In genomic region chr20:47989957-47990356, GRCh38 we compare ENCODE assay signal across 13 cellular contexts.
DNase-seq lines count a peak whose midpoint lies in the region; ATAC-seq and TF ChIP-seq lines count a peak whose summit lies in the region.
"Had no signal": no experiment of that assay in that cellular context is flagged by ENCODE, and none has a peak within 500 bp of the region (broad histone marks: within the 10 kb centered on the region; RNA-seq: fewer than 3 reads in every experiment).

No MANE protein-coding gene starts in this region.

- no peaks in the 10 kb centered on the region for H3K27me3 ChIP-seq in prostate gland (replicated peaks; ENCODE audit: insufficient read depth)

- peak overlapping the region; percentile 7 to 72 for H3K27ac Mint-ChIP-seq in effector memory CD8-positive, alpha-beta T cell
- H3K27ac Mint-ChIP-seq: activated naive CD4-positive, alpha-beta T cell treated with anti-CD3 and anti-CD28 coated beads for 36 hours; endodermal cell; natural killer cell treated with Interleukin-12 subunit alpha and Interleukin-12 subunit beta and Interleukin-15 and Interleukin-18, amount 100 ng/mL, for 72 hours had no signal

- no peak for DNase-seq in HEK293T (ENCODE audit: extremely low spot score)
- DNase-seq in NCI-H526 treated with DMSO at 0.1 percent for 48 hours (lab: John Stamatoyannopoulos, UW) = peak; percentile 10
- DNase-seq in effector memory CD8-positive, alpha-beta T cell = no peak
- DNase-seq in prostate gland (ENCODE audit: low spot score) = peak; percentile 7
- DNase-seq in T-helper 2 cell = no peak
- DNase-seq in ureter (ENCODE audit: low spot score) = no peak
- DNase-seq: activated naive CD4-positive, alpha-beta T cell treated with anti-CD3 and anti-CD28 coated beads for 36 hours; endodermal cell; SHP77 had no signal

- ATAC-seq in effector memory CD8-positive, alpha-beta T cell (replicated peaks) = no peak
- ATAC-seq in HG03095 (IDR thresholded peaks at IDR 0.05; ENCODE audit: unreplicated experiment) = no peak

- no peak for TF ChIP-seq POLR2A in prostate gland (IDR thresholded peaks at IDR 0.05)

- intact Hi-C loops in prostate gland (cut with DNase I) = no loop called here

- H3K9me3 ChIP-seq in prostate gland = no peaks in the 10 kb centered on the region

- no peak overlapping the region for H3K27ac ChIP-seq in prostate gland
- H3K27ac ChIP-seq: skin epidermis had no signal

- no peak overlapping the region for H3K4me3 ChIP-seq in prostate gland
- H3K4me3 ChIP-seq: HAP-1, skin epidermis had no signal

- H3K4me1 Mint-ChIP-seq in effector memory CD8-positive, alpha-beta T cell (ENCODE audit: low read depth in 2 of 2) = no peaks in the 10 kb centered on the region

- no peaks in the 10 kb centered on the region for H3K9me3 Mint-ChIP-seq in effector memory CD8-positive, alpha-beta T cell
- H3K9me3 Mint-ChIP-seq: natural killer cell treated with Interleukin-12 subunit alpha and Interleukin-12 subunit beta and Interleukin-15 and Interleukin-18, amount 100 ng/mL, for 72 hours had no signal

- H3K36me3 Mint-ChIP-seq in effector memory CD8-positive, alpha-beta T cell (ENCODE audit: insufficient read depth) = peaks cover 2% of the 10 kb centered on the region
- H3K36me3 Mint-ChIP-seq: natural killer cell treated with Interleukin-12 subunit alpha and Interleukin-12 subunit beta and Interleukin-15 and Interleukin-18, amount 100 ng/mL, for 72 hours had no signal

- CTCF ChIA-PET in HEK293T (lab: Yijun Ruan, JAX) = no interaction called here

- H3K36me3 ChIP-seq in prostate gland = no peaks in the 10 kb centered on the region
- H3K36me3 ChIP-seq: HAP-1 had no signal

- peaks cover 8% of the 10 kb centered on the region for H3K4me1 ChIP-seq in prostate gland (replicated peaks)
- H3K4me1 ChIP-seq: HAP-1 had no signal

- POLR2A ChIA-PET in HEK293T (lab: Yijun Ruan, JAX) = no interaction called here

- H3K27me3 Mint-ChIP-seq in effector memory CD8-positive, alpha-beta T cell = peaks cover 8 to 44% of the 10 kb centered on the region in 2 donors

- WGBS in prostate gland = 23% methylated on average over 4 of the region's 4 CpGs

- no peak for TF ChIP-seq CTCF in prostate gland (IDR thresholded peaks at IDR 0.05)

- H3K4me3 Mint-ChIP-seq in effector memory CD8-positive, alpha-beta T cell = no peak overlapping the region
- H3K4me3 Mint-ChIP-seq: activated naive CD4-positive, alpha-beta T cell treated with anti-CD3 and anti-CD28 coated beads for 36 hours; endodermal cell; natural killer cell treated with Interleukin-12 subunit alpha and Interleukin-12 subunit beta and Interleukin-15 and Interleukin-18, amount 100 ng/mL, for 72 hours had no signal

TF ChIP-seq in HEK293T, 16 proteins besides CTCF, POLR2A, EP300 and RAD21:
- TF ChIP-seq TARDBP (IDR thresholded peaks at IDR 0.05) = no peak
- TF ChIP-seq NFRKB (IDR thresholded peaks at IDR 0.05) = no peak
- no peak for TF ChIP-seq ZNF384 (IDR thresholded peaks at IDR 0.05)
- no peak for TF ChIP-seq LEF1 (IDR thresholded peaks at IDR 0.05; ENCODE audit: borderline replicate concordance)
- TF ChIP-seq PKNOX1 (IDR thresholded peaks at IDR 0.05) = peak; percentile 62
- no peak for TF ChIP-seq HDGF (IDR thresholded peaks at IDR 0.05; ENCODE audit: borderline replicate concordance)
- TF ChIP-seq SUZ12 (IDR thresholded peaks at IDR 0.05) = no peak
- TF ChIP-seq SP1 (IDR thresholded peaks at IDR 0.05) = no peak

Comparison
In these comparisons a context has a peak if more than half of its experiments do, and no peak if none do; other contexts are left out.
1. DNase-seq: peak in NCI-H526 treated with DMSO at 0.1 percent for 48 hours (single experiment) and prostate gland (single experiment); none in HEK293T (single experiment), effector memory CD8-positive, alpha-beta T cell (0 of 3), T-helper 2 cell (0 of 5) and ureter (single experiment).